ENCODE assay signal across 8 cellular contexts in the genomic region with DNA sequence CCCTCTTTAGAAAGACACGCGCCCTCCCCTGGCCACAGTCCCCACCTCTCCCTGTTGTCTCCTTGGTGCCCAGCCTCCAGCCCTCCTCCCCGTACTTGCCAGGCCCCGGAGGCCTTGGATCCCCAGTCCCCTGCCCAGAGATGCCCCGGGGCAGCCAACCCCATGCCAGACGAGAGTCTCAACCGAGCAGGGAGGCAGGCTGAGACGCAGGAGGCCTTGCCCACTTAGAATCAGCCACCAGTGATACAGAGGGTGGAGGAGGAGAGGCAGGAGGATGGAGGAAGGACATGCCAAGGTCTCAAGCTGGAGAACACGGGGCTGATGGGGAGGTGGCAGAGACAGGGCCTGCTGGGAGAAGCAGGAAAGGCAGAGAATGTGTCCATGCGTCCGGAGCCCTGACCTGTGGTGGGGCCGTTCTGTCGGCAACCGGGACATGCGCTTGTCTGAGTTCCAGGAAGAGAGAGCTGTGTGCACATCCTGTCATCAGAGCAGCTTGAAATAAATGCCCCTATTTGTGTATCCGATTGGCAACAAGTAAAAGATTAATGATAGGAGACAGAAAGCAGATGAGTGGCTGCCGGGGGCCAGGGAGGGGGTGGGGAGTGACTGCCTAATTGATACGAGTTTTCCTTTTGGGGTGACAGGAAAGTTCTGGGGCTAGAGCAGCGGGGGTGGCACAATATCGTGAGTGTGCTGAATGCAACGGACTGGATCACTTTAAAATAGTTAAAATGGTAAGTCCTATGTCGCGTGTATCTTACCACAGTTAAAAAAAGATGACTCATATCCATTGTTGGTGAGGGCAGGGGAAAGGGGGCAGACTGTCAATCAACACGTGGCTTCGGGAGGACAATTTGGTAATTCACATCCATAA. TPM values are rescaled to one million over a fixed set of nuclear protein-coding genes. Genes with fewer than 3 reads are reported as not detected.
DNase-seq lines count a peak whose midpoint lies in the region; ATAC-seq and TF ChIP-seq lines count a peak whose summit lies in the region.

No MANE protein-coding gene starts in this region.

- no peaks in the 10 kb centered on the region for H3K27me3 Mint-ChIP-seq in T-cell
- H3K27me3 Mint-ChIP-seq in activated T-helper 2 cell treated with anti-CD3 and anti-CD28 coated beads, Interferon-gamma antibody, Interleukin-2, Interleukin-4, amounts not matched to agents 10 μg/mL and 5 μg/mL and 100 μg/mL, durations not matched to agents 14 hours and 24 hours and 36 hours (ENCODE audit: low read depth) = no peaks in the 10 kb centered on the region

- no peaks in the 10 kb centered on the region for H4K20me1 ChIP-seq in PC-3 (ENCODE audit: low read length)

- ATAC-seq in T-cell (replicated peaks in 1 of 4) (peak; percentile 50 to 63 (median 62)), PC-3 (no peak; the same call in 1 of the 2 replicates)

- no peaks in the 10 kb centered on the region for H3K9me3 Mint-ChIP-seq in T-cell
- no peaks in the 10 kb centered on the region for H3K9me3 Mint-ChIP-seq in activated T-helper 2 cell treated with anti-CD3 and anti-CD28 coated beads, Interferon-gamma antibody, Interleukin-2, Interleukin-4, amounts not matched to agents 10 μg/mL and 5 μg/mL and 100 μg/mL, durations not matched to agents 14 hours and 24 hours and 36 hours

- no peak overlapping the region for H3K4me2 ChIP-seq in PC-3 (ENCODE audit: low read length)

- H3K9me2 ChIP-seq in PC-3 (replicated peaks; ENCODE audit: low read length) = no peaks in the 10 kb centered on the region

- H3K4me3 Mint-ChIP-seq in T-cell = peak overlapping the region; percentile 83 to 88 (median 84)
- H3K4me3 Mint-ChIP-seq in activated T-helper 2 cell treated with anti-CD3 and anti-CD28 coated beads, Interferon-gamma antibody, Interleukin-2, Interleukin-4, amounts not matched to agents 10 μg/mL and 5 μg/mL and 100 μg/mL, durations not matched to agents 14 hours and 24 hours and 36 hours (ENCODE audit: low read depth) = peak overlapping the region; percentile 87

- H3K27ac Mint-ChIP-seq in T-cell = peak overlapping the region; percentile 98 to 99
- peak overlapping the region; percentile 98 for H3K27ac Mint-ChIP-seq in activated T-helper 2 cell treated with anti-CD3 and anti-CD28 coated beads, Interferon-gamma antibody, Interleukin-2, Interleukin-4, amounts not matched to agents 10 μg/mL and 5 μg/mL and 100 μg/mL, durations not matched to agents 14 hours and 24 hours and 36 hours

- CTCF ChIA-PET in T-cell (lab: Charles Lee) (interaction anchor here in 1 of 2 donors (0.5 to 1.0 kb wide), 4 partner anchors 30 to 72 kb away, joined by 3 to 7 read pairs (median 5); no protein-coding TSS in a partner anchor), PC-3 (lab: Charles Lee) (no interaction called here)

- H3K27ac ChIP-seq in liver (ENCODE audit: low read depth in 1 of 2, low read length in 2 of 2) (peak overlapping the region; percentile 17 to 46), PC-3 (ENCODE audit: low read length) (no peak overlapping the region)

- BruUV-seq in PC-3 (replicated peaks; lab: Mats Ljungman, UMichigan) = no TSS peak

- no peak for TF ChIP-seq RAD21 in liver (IDR thresholded peaks at IDR 0.05)

- H3K27me3 ChIP-seq in liver (ENCODE audit: control insufficient read depth in 4 of 4, insufficient read depth in 4 of 4, low read length in 3 of 4) (no peaks in the 10 kb centered on the region), PC-3 (ENCODE audit: low read length) (no peaks in the 10 kb centered on the region)

- H3K36me3 Mint-ChIP-seq in T-cell = peaks cover 6% of the 10 kb centered on the region
- H3K36me3 Mint-ChIP-seq in activated T-helper 2 cell treated with anti-CD3 and anti-CD28 coated beads, Interferon-gamma antibody, Interleukin-2, Interleukin-4, amounts not matched to agents 10 μg/mL and 5 μg/mL and 100 μg/mL, durations not matched to agents 14 hours and 24 hours and 36 hours (ENCODE audit: low read depth) = peaks cover 45% of the 10 kb centered on the region

- TF ChIP-seq CTCF in liver (IDR thresholded peaks at IDR 0.05; ENCODE audit: low read depth, low read length, missing input control) (no peak), PC-3 (conservative IDR thresholded peaks at IDR 0.05; ENCODE audit: low read depth, low read length) (no peak)

- DNase-seq in T-cell = peak in 32 of 34 experiments; percentile 7 to 60 (median 30)
- DNase-seq in activated T-helper 2 cell treated with anti-CD3 and anti-CD28 coated beads, Interferon-gamma antibody, Interleukin-2, Interleukin-4, amounts not matched to agents 10 μg/mL and 5 μg/mL and 100 μg/mL, durations not matched to agents 14 hours and 24 hours and 36 hours (ENCODE audit: low spot score) = peak; percentile 56
- peak; percentile 54 for DNase-seq in stimulated activated naive CD4-positive, alpha-beta T cell treated with Interleukin-2 at 50 U/mL for 16 hours (lab: John Stamatoyannopoulos, UW)
- DNase-seq in NCI-H2107 (lab: John Stamatoyannopoulos, UW) = no peak
- no peak for DNase-seq in KG1 (lab: John Stamatoyannopoulos, UW)
- DNase-seq in PC-3 = no peak
- no peak for DNase-seq in LoVo (ENCODE audit: low spot score)

- intact Hi-C loops in activated T-helper 2 cell treated with anti-CD3 and anti-CD28 coated beads, Interferon-gamma antibody, Interleukin-2, Interleukin-4, amounts not matched to agents 10 μg/mL and 5 μg/mL and 100 μg/mL, durations not matched to agents 14 hours and 24 hours and 36 hours (cut with micrococcal nuclease) = loop anchor here (1.0 to 2.0 kb wide), 3 partner anchors 34 to 70 kb away; a partner anchor contains a TSS
- intact Hi-C loops in PC-3 (cut with micrococcal nuclease) = no loop called here

- no peak overlapping the region for H2AFZ ChIP-seq in PC-3 (ENCODE audit: low read length)

- no peaks in the 10 kb centered on the region for H3K79me2 ChIP-seq in PC-3 (ENCODE audit: low read length)

- H3K9me3 ChIP-seq in liver (ENCODE audit: control insufficient read depth in 4 of 4, low read length in 3 of 4) = no peaks in the 10 kb centered on the region
- no peaks in the 10 kb centered on the region for H3K9me3 ChIP-seq in PC-3 (ENCODE audit: low read length)

- H3K9ac ChIP-seq in liver (ENCODE audit: low read depth in 1 of 2, low read length in 2 of 2) (no peak overlapping the region), PC-3 (ENCODE audit: low read length) (no peak overlapping the region)

- POLR2A ChIA-PET in T-cell (lab: Charles Lee) = no interaction called here
- POLR2A ChIA-PET in PC-3 (lab: Charles Lee; ENCODE audit: unreplicated experiment) = no interaction called here

- no peaks in the 10 kb centered on the region for H3K4me1 ChIP-seq in liver (ENCODE audit: control insufficient read depth in 4 of 4, insufficient read depth in 4 of 4, low read length in 3 of 4)
- H3K4me1 ChIP-seq in PC-3 (ENCODE audit: insufficient read depth, low read length) = no peaks in the 10 kb centered on the region

- H3K4me3 ChIP-seq in liver (ENCODE audit: low read depth in 1 of 3, low read length in 3 of 3) (no peak overlapping the region), PC-3 (ENCODE audit: low read length) (no peak overlapping the region)

- H3K4me1 Mint-ChIP-seq in T-cell = peaks cover 68 to 76% (median 72%) of the 10 kb centered on the region in 3 donors
- peaks cover 57% of the 10 kb centered on the region for H3K4me1 Mint-ChIP-seq in activated T-helper 2 cell treated with anti-CD3 and anti-CD28 coated beads, Interferon-gamma antibody, Interleukin-2, Interleukin-4, amounts not matched to agents 10 μg/mL and 5 μg/mL and 100 μg/mL, durations not matched to agents 14 hours and 24 hours and 36 hours (ENCODE audit: low read depth)

- H3F3A ChIP-seq in PC-3 (ENCODE audit: low read length, unreplicated experiment) = no peaks in the 10 kb centered on the region

- no peaks in the 10 kb centered on the region for H3K36me3 ChIP-seq in liver (ENCODE audit: control insufficient read depth in 4 of 4, insufficient read depth in 3 of 4, low read depth in 1 of 4, low read length in 3 of 4)
- H3K36me3 ChIP-seq in PC-3 (ENCODE audit: low read depth, low read length) = no peaks in the 10 kb centered on the region

- WGBS in liver = 71% methylated on average over 25 of the region's 25 CpGs

TF ChIP-seq in liver, 16 proteins besides CTCF, POLR2A, EP300 and RAD21 (continues in another document):
- no peak for TF ChIP-seq HNF4G (IDR thresholded peaks at IDR 0.05)
- TF ChIP-seq EGR1 (IDR thresholded peaks at IDR 0.05; ENCODE audit: low read depth in 2 of 2) = no peak
- TF ChIP-seq, protein P1, sequence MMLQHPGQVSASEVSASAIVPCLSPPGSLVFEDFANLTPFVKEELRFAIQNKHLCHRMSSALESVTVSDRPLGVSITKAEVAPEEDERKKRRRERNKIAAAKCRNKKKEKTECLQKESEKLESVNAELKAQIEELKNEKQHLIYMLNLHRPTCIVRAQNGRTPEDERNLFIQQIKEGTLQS (IDR thresholded peaks at IDR 0.05) = no peak
- TF ChIP-seq, protein P2, sequence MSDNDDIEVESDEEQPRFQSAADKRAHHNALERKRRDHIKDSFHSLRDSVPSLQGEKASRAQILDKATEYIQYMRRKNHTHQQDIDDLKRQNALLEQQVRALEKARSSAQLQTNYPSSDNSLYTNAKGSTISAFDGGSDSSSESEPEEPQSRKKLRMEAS (IDR thresholded peaks at IDR 0.05) = no peak
- no peak for TF ChIP-seq YY1 (IDR thresholded peaks at IDR 0.05)

RNA-seq across cellular contexts. Expression of a gene that starts 44.7 kb away (rescaled TPM):
- total RNA-seq in T-cell = 10 to 100 TPM in 3 of 5 donors, 1 to 10 TPM in 2; 6.2 to 12.3 (median 10.2) TPM
- 15.4 and 19.4 TPM in 2 replicates for total RNA-seq in activated T-helper 2 cell treated with anti-CD3 and anti-CD28 coated beads, Interferon-gamma antibody, Interleukin-2, Interleukin-4, amounts not matched to agents 10 μg/mL and 5 μg/mL and 100 μg/mL, durations not matched to agents 14 hours and 24 hours and 36 hours
- total RNA-seq in liver = 1 to 10 TPM; 2.8 to 4.0 TPM
- polyA plus RNA-seq in liver = 1 to 10 TPM; 1.3 to 1.6 TPM
- 19.2 and 22.5 TPM in 2 replicates for total RNA-seq in PC-3 (2014; rRNA removed)

Comparison
In these comparisons a context has a peak if more than half of its experiments do, and no peak if none do; other contexts are left out.
1. DNase-seq: peak in T-cell (32 of 34), activated T-helper 2 cell treated with anti-CD3 and anti-CD28 coated beads, Interferon-gamma antibody, Interleukin-2, Interleukin-4, amounts not matched to agents 10 μg/mL and 5 μg/mL and 100 μg/mL, durations not matched to agents 14 hours and 24 hours and 36 hours (single experiment) and stimulated activated naive CD4-positive, alpha-beta T cell treated with Interleukin-2 at 50 U/mL for 16 hours (single experiment); none in NCI-H2107 (single experiment), KG1 (single experiment), PC-3 (single experiment) and LoVo (single experiment).